1 cellular context compared by ENCODE assay signal in genomic region chr6:125743604-125744003, GRCh38.
TF ChIP-seq lines count a peak whose summit lies in the region.

No MANE protein-coding gene starts in this region.

TF ChIP-seq in H1, 55 proteins besides CTCF, POLR2A, EP300 and RAD21 (continued from another document):
- TF ChIP-seq SIX5 (IDR thresholded peaks at IDR 0.05; ENCODE audit: low read depth, low read length), result no peak
